ENCODE assay signal across 17 cellular contexts in genomic region chr10:88382699-88383098, GRCh38.
DNase-seq lines count a peak whose midpoint lies in the region; ATAC-seq, FAIRE-seq and TF ChIP-seq lines count a peak whose summit lies in the region.
"Had no signal": no experiment of that assay in that cellular context is flagged by ENCODE, and none has a peak within 500 bp of the region (broad histone marks: within the 10 kb centered on the region; RNA-seq: fewer than 3 reads in every experiment).

No MANE protein-coding gene starts in this region.

- H3K36me3 Mint-ChIP-seq in CD4-positive, alpha-beta T cell (ENCODE audit: low read depth): no peaks in the 10 kb centered on the region
- H3K36me3 Mint-ChIP-seq in naive thymus-derived CD8-positive, alpha-beta T cell: peaks cover 0 to 8% (median 0%) of the 10 kb centered on the region in 3 donors
- H3K36me3 Mint-ChIP-seq in type B pancreatic cell: peaks cover 4% of the 10 kb centered on the region
- H3K36me3 Mint-ChIP-seq: CD4-positive, alpha-beta memory T cell had no signal

- CTCF ChIA-PET in CD4-positive, alpha-beta T cell (lab: Charles Lee): no interaction called here

- no peak for TF ChIP-seq CTCF in CD4-positive, alpha-beta T cell (IDR thresholded peaks at IDR 0.05)
- TF ChIP-seq CTCF in type B pancreatic cell (conservative IDR thresholded peaks at IDR 0.05): no peak

- ATAC-seq in CD4-positive, alpha-beta T cell (ENCODE audit: poor library complexity): no peak
- ATAC-seq in naive thymus-derived CD8-positive, alpha-beta T cell: no peak
- no peak for ATAC-seq in HG03439 (IDR thresholded peaks at IDR 0.05; ENCODE audit: unreplicated experiment)
- ATAC-seq: GM23338, K562 had no signal

- intact Hi-C loops in CD4-positive, alpha-beta T cell (cut with DNase I, micrococcal nuclease): loop anchor here in 1 of 2 experiments (10.0 kb wide), 2 partner anchors 188 to 268 kb away; no protein-coding TSS in a partner anchor
- intact Hi-C loops in cardiac septum (cut with DNase I): loop anchor here (10.0 kb wide), 1 partner anchor 268 kb away; no protein-coding TSS in a partner anchor

- H3K27ac Mint-ChIP-seq in CD4-positive, alpha-beta T cell: peak overlapping the region; percentile 73
- H3K27ac Mint-ChIP-seq in naive thymus-derived CD8-positive, alpha-beta T cell: peak overlapping the region in 7 of 10 donors; percentile 32 to 87 (median 82)
- H3K27ac Mint-ChIP-seq in type B pancreatic cell: no peak overlapping the region
- H3K27ac Mint-ChIP-seq: GM23338 had no signal

- no peak overlapping the region for H3K4me3 Mint-ChIP-seq in CD4-positive, alpha-beta T cell
- H3K4me3 Mint-ChIP-seq in naive thymus-derived CD8-positive, alpha-beta T cell: peak overlapping the region in 2 of 10 donors; percentile 20 to 28
- no peak overlapping the region for H3K4me3 Mint-ChIP-seq in type B pancreatic cell
- H3K4me3 Mint-ChIP-seq: B cell, GM23338 had no signal

- peaks cover 8% of the 10 kb centered on the region; the same call in 1 of the 2 replicates for H3K36me3 ChIP-seq in KOPT-K1 (ENCODE audit: insufficient read depth, low read length)

- no peaks in the 10 kb centered on the region for H3K27me3 ChIP-seq in CD4-positive, alpha-beta T cell (ENCODE audit: control insufficient read depth, insufficient read depth, low read length)

- FAIRE-seq in GM18507 (lab: Jason Lieb, UNC): peak; percentile 44
- FAIRE-seq: A204.1, K562 had no signal

- POLR2A ChIA-PET in CD4-positive, alpha-beta T cell (lab: Charles Lee): interaction anchor here (0.8 to 8.6 kb wide), 2 partner anchors 519 to 564 kb away, joined by 3 to 168 read pairs; partner anchors contain the start of genes ATAD1, KLLN and PTEN
- POLR2A ChIA-PET in naive thymus-derived CD8-positive, alpha-beta T cell (lab: Charles Lee): interaction anchor here (0.9 to 9.0 kb wide), 3 partner anchors 9 to 520 kb away, joined by 3 to 163 read pairs (median 3); partner anchors contain the start of genes KLLN and PTEN

- H3K9me3 Mint-ChIP-seq in CD4-positive, alpha-beta T cell: no peaks in the 10 kb centered on the region
- peaks cover 0 to 5% (median 2%) of the 10 kb centered on the region in 9 donors for H3K9me3 Mint-ChIP-seq in naive thymus-derived CD8-positive, alpha-beta T cell
- peaks cover 6% of the 10 kb centered on the region for H3K9me3 Mint-ChIP-seq in type B pancreatic cell
- H3K9me3 Mint-ChIP-seq: CD4-positive, alpha-beta memory T cell had no signal

- H3K4me1 Mint-ChIP-seq in CD4-positive, alpha-beta T cell (ENCODE audit: low read depth): no peaks in the 10 kb centered on the region
- peaks cover 7 to 22% (median 16%) of the 10 kb centered on the region in 4 donors for H3K4me1 Mint-ChIP-seq in naive thymus-derived CD8-positive, alpha-beta T cell
- H3K4me1 Mint-ChIP-seq in type B pancreatic cell (ENCODE audit: unreplicated experiment): peaks cover 7% of the 10 kb centered on the region

- no peak overlapping the region for H3K27ac ChIP-seq in CD4-positive, alpha-beta T cell (ENCODE audit: low read depth, low read length)
- peak overlapping the region; percentile 100 for H3K27ac ChIP-seq in KOPT-K1 (ENCODE audit: low read depth, low read length, poor library complexity, severe bottlenecking)

- H3K9me3 ChIP-seq in CD4-positive, alpha-beta T cell (ENCODE audit: control insufficient read depth, low read length): no peaks in the 10 kb centered on the region
- H3K9me3 ChIP-seq in KOPT-K1 (ENCODE audit: insufficient read depth, low read length, poor library complexity, severe bottlenecking): peaks cover 34% of the 10 kb centered on the region

- DNase-seq in CD4-positive, alpha-beta T cell: no peak
- DNase-seq in GM18507 (ENCODE audit: extremely low spot score, insufficient read length, low read depth): no peak
- DNase-seq in naive thymus-derived CD8-positive, alpha-beta T cell: no peak
- DNase-seq in cardiac septum (ENCODE audit: low spot score): no peak
- DNase-seq in type B pancreatic cell (ENCODE audit: extremely low spot score, unreplicated experiment): no peak
- DNase-seq: C1 segment of cervical spinal cord; CD4-positive, alpha-beta memory T cell; DMS153; DMS79 treated with DMSO at 0.1 percent for 48 hours; GDM1; H7 had no signal

- H3K27me3 Mint-ChIP-seq in CD4-positive, alpha-beta T cell: no peaks in the 10 kb centered on the region
- no peaks in the 10 kb centered on the region for H3K27me3 Mint-ChIP-seq in naive thymus-derived CD8-positive, alpha-beta T cell
- H3K27me3 Mint-ChIP-seq in type B pancreatic cell: no peaks in the 10 kb centered on the region
- H3K27me3 Mint-ChIP-seq: B cell; CD4-positive, alpha-beta memory T cell had no signal
